Comparison of ENCODE assay signal across 10 cellular contexts in genomic region chr6:43733471-43734293, GRCh38. TPM values are rescaled to one million over a fixed set of nuclear protein-coding genes. Genes with fewer than 3 reads are reported as not detected.
DNase-seq lines count a peak whose midpoint lies in the region; ATAC-seq and TF ChIP-seq lines count a peak whose summit lies in the region.
"Had no signal": no experiment of that assay in that cellular context is flagged by ENCODE, and none has a peak within 500 bp of the region (broad histone marks: within the 10 kb centered on the region; RNA-seq: fewer than 3 reads in every experiment).

No MANE protein-coding gene starts in this region.

- H3K36me3 ChIP-seq in Loucy (ENCODE audit: insufficient read depth, low read length), result no peaks in the 10 kb centered on the region
- H3K36me3 ChIP-seq: esophagus muscularis mucosa had no signal

- DNase-seq in GM20000 (ENCODE audit: low spot score) (peak; percentile 59), putamen (ENCODE audit: low spot score) (no peak), NCI-H1436 (lab: John Stamatoyannopoulos, UW) (no peak), NCI-H2196 treated with DMSO at 0.1 percent for 48 hours (lab: John Stamatoyannopoulos, UW; ENCODE audit: unreplicated experiment) (no peak)
- DNase-seq in activated naive CD8-positive, alpha-beta T cell treated with anti-CD3 and anti-CD28 coated beads for 36 hours, result peak; percentile 36
- peak; percentile 9 to 14 for DNase-seq in stimulated activated CD8-positive, alpha-beta memory T cell treated with anti-CD3 and anti-CD28 coated beads, Interleukin-2, amount 100 ng/mL, for 1 hour (ENCODE audit: low read depth in 2 of 2)

- H2AFZ ChIP-seq in Loucy (ENCODE audit: low read length), result no peak overlapping the region

- no peaks in the 10 kb centered on the region for H3K27me3 ChIP-seq in Loucy (ENCODE audit: insufficient read depth, low read length, poor library complexity, severe bottlenecking)
- H3K27me3 ChIP-seq: esophagus muscularis mucosa had no signal

- no peaks in the 10 kb centered on the region for H3K27me3 Mint-ChIP-seq in activated naive CD8-positive, alpha-beta T cell treated with anti-CD3 and anti-CD28 coated beads for 36 hours

- peak overlapping the region; percentile 83 for H3K27ac Mint-ChIP-seq in activated naive CD8-positive, alpha-beta T cell treated with anti-CD3 and anti-CD28 coated beads for 36 hours

- H4K20me1 ChIP-seq in Loucy (ENCODE audit: insufficient read depth, low read length, poor library complexity, severe bottlenecking), result no peaks in the 10 kb centered on the region

- TF ChIP-seq CTCF in GM20000 (IDR thresholded peaks at IDR 0.05; ENCODE audit: extremely low read depth, missing control alignments) (no peak), Loucy (conservative IDR thresholded peaks at IDR 0.05; ENCODE audit: low read length) (no peak)

- H3K36me3 Mint-ChIP-seq in activated naive CD8-positive, alpha-beta T cell treated with anti-CD3 and anti-CD28 coated beads for 36 hours, result peaks cover 8% of the 10 kb centered on the region

- ATAC-seq in HG03571 (IDR thresholded peaks at IDR 0.05; ENCODE audit: unreplicated experiment), result no peak

- H3K4me3 Mint-ChIP-seq in activated naive CD8-positive, alpha-beta T cell treated with anti-CD3 and anti-CD28 coated beads for 36 hours, result no peak overlapping the region
- H3K4me3 Mint-ChIP-seq: neural crest cell had no signal

- H3K79me2 ChIP-seq in Loucy (ENCODE audit: insufficient read depth, low read length), result no peaks in the 10 kb centered on the region

- H3K4me1 ChIP-seq in Loucy (ENCODE audit: insufficient read depth, low read length, poor library complexity, severe bottlenecking), result peaks cover 11% of the 10 kb centered on the region

- H3K4me1 Mint-ChIP-seq in activated naive CD8-positive, alpha-beta T cell treated with anti-CD3 and anti-CD28 coated beads for 36 hours, result peaks cover 17% of the 10 kb centered on the region
- H3K4me1 Mint-ChIP-seq: neural crest cell had no signal

- no peaks in the 10 kb centered on the region for H3K9me2 ChIP-seq in Loucy (replicated peaks; ENCODE audit: low read depth, low read length)

- H3K9ac ChIP-seq in Loucy (ENCODE audit: low read depth, low read length, poor library complexity, severe bottlenecking), result peak overlapping the region; percentile 43

- no peaks in the 10 kb centered on the region; the same call in 1 of the 2 replicates for H3K9me3 ChIP-seq in Loucy (ENCODE audit: insufficient read depth, low read depth, low read length)

- H3K9me3 Mint-ChIP-seq in activated naive CD8-positive, alpha-beta T cell treated with anti-CD3 and anti-CD28 coated beads for 36 hours, result peaks cover 16% of the 10 kb centered on the region

- no peak overlapping the region for H3K4me3 ChIP-seq in Loucy (ENCODE audit: low read length, poor library complexity, severe bottlenecking)
- H3K4me3 ChIP-seq: esophagus muscularis mucosa had no signal

- H3K4me2 ChIP-seq in Loucy (ENCODE audit: low read depth, low read length, poor library complexity, severe bottlenecking), result peak overlapping the region; percentile 32

- no peaks in the 10 kb centered on the region for H3F3A ChIP-seq in Loucy (ENCODE audit: low read depth)

RNA-seq across cellular contexts. Expression of gene VEGFA, which starts 36.3 kb away (rescaled TPM):
- 10 to 100 TPM; 51.9 to 54.7 TPM for total RNA-seq in activated naive CD8-positive, alpha-beta T cell treated with anti-CD3 and anti-CD28 coated beads for 36 hours

RNA-seq across cellular contexts. Expression of gene MRPS18A, which starts 46.1 kb away (rescaled TPM):
- 10 to 100 TPM; 63.8 to 65.3 TPM for total RNA-seq in activated naive CD8-positive, alpha-beta T cell treated with anti-CD3 and anti-CD28 coated beads for 36 hours

Comparison
In these comparisons a context has a peak if more than half of its experiments do, and no peak if none do; other contexts are left out.
1. DNase-seq: peak in GM20000 (single experiment), activated naive CD8-positive, alpha-beta T cell treated with anti-CD3 and anti-CD28 coated beads for 36 hours (single experiment) and stimulated activated CD8-positive, alpha-beta memory T cell treated with anti-CD3 and anti-CD28 coated beads, Interleukin-2, amount 100 ng/mL, for 1 hour (2 of 2); none in putamen (single experiment), NCI-H1436 (single experiment) and NCI-H2196 treated with DMSO at 0.1 percent for 48 hours (single experiment).